ENCODE assay signal across 8 cellular contexts in genomic region chr11:76672431-76673163, GRCh38. TPM values are rescaled to one million over a fixed set of nuclear protein-coding genes. Genes with fewer than 3 reads are reported as not detected.
DNase-seq lines count a peak whose midpoint lies in the region; ATAC-seq and TF ChIP-seq lines count a peak whose summit lies in the region.

No MANE protein-coding gene starts in this region.

- 48 to 55% methylated on average over 5 to 6 of the region's 14 CpGs for WGBS in esophagus squamous epithelium, 2 donors
- WGBS in prostate gland, result 85% methylated on average over 12 of the region's 14 CpGs

- H3K36me3 ChIP-seq in Peyer's patch, result no peaks in the 10 kb centered on the region
- no peaks in the 10 kb centered on the region for H3K36me3 ChIP-seq in esophagus squamous epithelium
- H3K36me3 ChIP-seq in uterus, result no peaks in the 10 kb centered on the region
- H3K36me3 ChIP-seq in prostate gland, result no peaks in the 10 kb centered on the region
- no peaks in the 10 kb centered on the region for H3K36me3 ChIP-seq in HAP-1 (replicated peaks)

- peaks cover 0 to 39% (median 30%) of the 10 kb centered on the region in 4 donors for H3K4me1 ChIP-seq in Peyer's patch
- H3K4me1 ChIP-seq in esophagus squamous epithelium, result peaks cover 12 to 45% (median 30%) of the 10 kb centered on the region in 3 donors
- H3K4me1 ChIP-seq in uterus, result peaks cover 0 to 6% of the 10 kb centered on the region in 2 donors
- H3K4me1 ChIP-seq in prostate gland (replicated peaks), result no peaks in the 10 kb centered on the region
- peaks cover 7% of the 10 kb centered on the region; the same call in 1 of the 2 replicates for H3K4me1 ChIP-seq in HAP-1

- TF ChIP-seq CTCF in Peyer's patch (IDR thresholded peaks at IDR 0.05), result no peak
- TF ChIP-seq CTCF in esophagus squamous epithelium (IDR thresholded peaks at IDR 0.05), result no peak
- TF ChIP-seq CTCF in uterus (IDR thresholded peaks at IDR 0.05), result no peak
- TF ChIP-seq CTCF in prostate gland (IDR thresholded peaks at IDR 0.05), result no peak

- H3K4me3 ChIP-seq in Peyer's patch (peak overlapping the region in 1 of 4 donors; percentile 15), esophagus squamous epithelium (peak overlapping the region in 1 of 4 donors; percentile 10), uterus (no peak overlapping the region), prostate gland (no peak overlapping the region), HAP-1 (no peak overlapping the region)

- no peaks in the 10 kb centered on the region for H3K9me3 ChIP-seq in Peyer's patch
- H3K9me3 ChIP-seq in esophagus squamous epithelium, result no peaks in the 10 kb centered on the region
- no peaks in the 10 kb centered on the region for H3K9me3 ChIP-seq in uterus
- H3K9me3 ChIP-seq in prostate gland, result no peaks in the 10 kb centered on the region
- no peaks in the 10 kb centered on the region for H3K9me3 ChIP-seq in HAP-1

- H3K27me3 ChIP-seq in Peyer's patch (no peaks in the 10 kb centered on the region), esophagus squamous epithelium (peaks cover 0 to 41% (median 0%) of the 10 kb centered on the region in 4 donors), uterus (no peaks in the 10 kb centered on the region), prostate gland (replicated peaks; ENCODE audit: insufficient read depth) (no peaks in the 10 kb centered on the region), HAP-1 (ENCODE audit: low read depth) (no peaks in the 10 kb centered on the region)

- in situ Hi-C loops in HAP-1 (cut with MboI; ENCODE audit: low sequenced_read_pairs), result no loop called here

- peak overlapping the region in 3 of 4 donors; percentile 48 to 73 (median 57) for H3K27ac ChIP-seq in Peyer's patch
- H3K27ac ChIP-seq in esophagus squamous epithelium, result peak overlapping the region in 3 of 4 donors; percentile 36 to 89 (median 82)
- H3K27ac ChIP-seq in uterus, result peak overlapping the region; percentile 19 to 83
- no peak overlapping the region for H3K27ac ChIP-seq in prostate gland

- DNase-seq in Peyer's patch (peak in 2 of 3 donors; percentile 88 to 90), esophagus squamous epithelium (lab: John Stamatoyannopoulos, UW) (no peak), uterus (no peak), prostate gland (ENCODE audit: low spot score) (no peak), dedifferentiated amniotic fluid mesenchymal stem cell (ENCODE audit: extremely low spot score) (no peak), HAP-1 (ENCODE audit: low spot score in 2 of 2) (no peak)

- ATAC-seq in GM18520 (IDR thresholded peaks at IDR 0.05; ENCODE audit: unreplicated experiment) (peak; percentile 47), HG02623 (IDR thresholded peaks at IDR 0.05; ENCODE audit: unreplicated experiment) (peak; percentile 52)

- intact Hi-C loops in esophagus squamous epithelium (cut with DNase I) (loop anchor here (10.0 kb wide), 1 partner anchor 118 kb away; no protein-coding TSS in a partner anchor), uterus (cut with DNase I; ENCODE audit: low total_unique reads) (no loop called here), prostate gland (cut with DNase I) (no loop called here)

- TF ChIP-seq POLR2A in Peyer's patch (IDR thresholded peaks at IDR 0.05) (no peak), esophagus squamous epithelium (IDR thresholded peaks at IDR 0.05) (no peak), uterus (IDR thresholded peaks at IDR 0.05) (no peak), prostate gland (IDR thresholded peaks at IDR 0.05) (no peak)

RNA-seq across cellular contexts. Expression of gene LRRC32, which starts 2.0 kb away (rescaled TPM):
- total RNA-seq in Peyer's patch, result 10 to 100 TPM in 3 of 4 donors, 1 to 10 TPM in 1; 4.0 to 36.7 (median 23.0) TPM
- total RNA-seq in esophagus squamous epithelium, result 10 to 100 TPM in 2 of 4 donors, 1 to 10 TPM in 2; 3.0 to 23.4 (median 8.5) TPM
- 100 to 1,000 TPM in 1 of 4 donors, 10 to 100 TPM in 2, 1 to 10 TPM in 1; 10.0 to 121 (median 17.5) TPM for total RNA-seq in uterus
- 10 to 100 TPM; 16.2 to 37.3 TPM for total RNA-seq in prostate gland

Comparison
In these comparisons a context has a peak if more than half of its experiments do, and no peak if none do; other contexts are left out.
1. DNase-seq: peak in Peyer's patch (2 of 3); none in esophagus squamous epithelium (single experiment), uterus (0 of 2), prostate gland (single experiment), dedifferentiated amniotic fluid mesenchymal stem cell (single experiment) and HAP-1 (0 of 2).
2. H3K27ac ChIP-seq: peak in Peyer's patch (3 of 4), esophagus squamous epithelium (3 of 4) and uterus (2 of 2); none in prostate gland (0 of 2).